Comparison of ENCODE assay signal across 14 cellular contexts in the genomic region with DNA sequence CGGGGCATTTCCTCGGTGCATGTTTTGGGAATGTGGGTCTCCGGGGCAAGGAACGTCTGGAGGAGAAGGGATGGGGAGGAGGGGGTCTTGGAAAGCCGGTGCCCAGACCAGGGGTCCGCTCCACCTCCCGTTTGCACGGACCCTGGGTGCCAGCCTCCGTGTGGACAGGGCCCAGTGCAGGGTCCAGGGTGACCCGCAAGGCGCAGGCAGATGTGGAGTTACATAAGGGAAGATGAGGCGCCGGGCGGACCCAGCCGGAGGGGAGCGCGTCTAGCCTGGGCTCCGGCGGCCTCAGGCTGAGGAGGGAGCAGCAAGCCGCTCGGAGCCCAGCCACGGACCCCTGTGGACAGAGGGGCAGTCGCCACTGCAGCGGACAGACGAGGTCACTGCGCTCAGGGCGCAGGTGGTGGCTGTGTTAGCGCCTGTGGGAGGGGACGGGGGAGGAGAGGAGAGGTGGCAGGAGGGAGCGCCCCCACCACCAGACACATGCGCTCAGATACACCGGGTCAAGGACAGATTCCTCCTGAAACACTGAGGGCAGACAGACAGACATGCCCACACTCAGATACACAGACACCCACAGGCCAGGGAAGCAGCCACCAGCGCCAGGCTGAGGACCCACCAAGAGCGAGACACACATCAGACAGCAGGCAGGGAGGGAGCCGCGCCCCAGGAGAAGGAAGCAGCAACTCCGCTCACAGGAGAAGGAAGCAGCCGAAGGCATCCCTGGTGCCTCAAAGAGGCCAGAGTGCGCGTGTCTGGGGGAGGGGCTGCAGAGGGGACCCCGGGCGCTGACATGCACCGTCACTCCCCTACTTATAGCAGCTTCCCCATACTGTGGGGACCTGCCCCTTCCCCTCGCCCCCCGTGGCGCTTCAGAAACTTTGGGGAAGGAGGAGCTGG. TPM values are rescaled to one million over a fixed set of nuclear protein-coding genes. Genes with fewer than 3 reads are reported as not detected.
DNase-seq lines count a peak whose midpoint lies in the region; ATAC-seq and TF ChIP-seq lines count a peak whose summit lies in the region.
"Had no signal": no experiment of that assay in that cellular context is flagged by ENCODE, and none has a peak within 500 bp of the region (broad histone marks: within the 10 kb centered on the region; RNA-seq: fewer than 3 reads in every experiment).

No MANE protein-coding gene starts in this region.

- CTCF ChIA-PET in CD8-positive, alpha-beta T cell (lab: Charles Lee): no interaction called here
- CTCF ChIA-PET in A673 (lab: Charles Lee): no interaction called here

- no peaks in the 10 kb centered on the region for H3K36me3 Mint-ChIP-seq in CD8-positive, alpha-beta T cell
- H3K36me3 Mint-ChIP-seq in immature natural killer cell: no peaks in the 10 kb centered on the region

- DNase-seq in CD8-positive, alpha-beta T cell: no peak
- peak; percentile 56 for DNase-seq in WERI-Rb-1
- DNase-seq in immature natural killer cell: no peak
- DNase-seq in HK-2 (ENCODE audit: unreplicated experiment): no peak
- no peak for DNase-seq in thyroid gland
- DNase-seq in A673 (ENCODE audit: low spot score): no peak
- DNase-seq: gastrocnemius medialis, lower lobe of right lung had no signal

- TF ChIP-seq CTCF in CD8-positive, alpha-beta T cell (IDR thresholded peaks at IDR 0.05): no peak
- TF ChIP-seq CTCF in WERI-Rb-1 (IDR thresholded peaks at IDR 0.05; ENCODE audit: low read depth, low read length) (no peak; the same call in 1 of the 2 replicates), thyroid gland (IDR thresholded peaks at IDR 0.05) (no peak), A673 (conservative IDR thresholded peaks at IDR 0.05; ENCODE audit: low read depth, low read length) (no peak)

- H3K27ac ChIP-seq in CD8-positive, alpha-beta T cell (ENCODE audit: low read depth, low read length): no peak overlapping the region
- H3K27ac ChIP-seq in WERI-Rb-1 (no peak overlapping the region), thyroid gland (no peak overlapping the region), A673 (ENCODE audit: low read depth, low read length, poor library complexity, severe bottlenecking) (no peak overlapping the region)
- H3K27ac ChIP-seq: gastrocnemius medialis, lower lobe of right lung had no signal

- POLR2A ChIA-PET in CD8-positive, alpha-beta T cell (lab: Charles Lee): no interaction called here
- POLR2A ChIA-PET in A673 (lab: Charles Lee; ENCODE audit: low non-redundant PET): no interaction called here

- H3K9me3 ChIP-seq in CD8-positive, alpha-beta T cell (ENCODE audit: low read length): no peaks in the 10 kb centered on the region
- H3K9me3 ChIP-seq in ES-I3 (ENCODE audit: control insufficient read depth, insufficient read depth, low read length) (no peaks in the 10 kb centered on the region), WERI-Rb-1 (ENCODE audit: severe bottlenecking) (no peaks in the 10 kb centered on the region), thyroid gland (no peaks in the 10 kb centered on the region), A673 (ENCODE audit: low read depth, low read length, poor library complexity, severe bottlenecking) (no peaks in the 10 kb centered on the region)
- H3K9me3 ChIP-seq: gastrocnemius medialis, lower lobe of right lung had no signal

- H3K4me3 Mint-ChIP-seq in CD8-positive, alpha-beta T cell: peak overlapping the region; percentile 50
- peak overlapping the region in 4 of 5 donors; percentile 10 to 47 (median 24) for H3K4me3 Mint-ChIP-seq in immature natural killer cell
- H3K4me3 Mint-ChIP-seq: T-helper 1 cell treated with Interleukin-12 subunit alpha and Interleukin-12 subunit beta and Interleukin-4 antibody, amounts not matched to agents 30 μg/mL and 1 μg/mL, for 36 hours had no signal

- H3K36me3 ChIP-seq in CD8-positive, alpha-beta T cell (ENCODE audit: insufficient read depth, low read length): no peaks in the 10 kb centered on the region
- no peaks in the 10 kb centered on the region for H3K36me3 ChIP-seq in ES-I3 (ENCODE audit: insufficient read depth, low read length)
- peaks cover 15% of the 10 kb centered on the region for H3K36me3 ChIP-seq in WERI-Rb-1
- no peaks in the 10 kb centered on the region for H3K36me3 ChIP-seq in thyroid gland
- no peaks in the 10 kb centered on the region for H3K36me3 ChIP-seq in A673 (ENCODE audit: insufficient read depth, low read length, poor library complexity, severe bottlenecking)
- H3K36me3 ChIP-seq: gastrocnemius medialis, lower lobe of right lung had no signal

- peaks cover 2% of the 10 kb centered on the region for H3K4me1 Mint-ChIP-seq in CD8-positive, alpha-beta T cell (ENCODE audit: low read depth)
- H3K4me1 Mint-ChIP-seq in immature natural killer cell: peaks cover 0 to 4% of the 10 kb centered on the region in 2 donors

- H3K4me3 ChIP-seq in CD8-positive, alpha-beta T cell (ENCODE audit: low read depth, low read length): no peak overlapping the region
- H3K4me3 ChIP-seq in WERI-Rb-1 (ENCODE audit: low read depth, low read length): peak overlapping the region; percentile 51
- no peak overlapping the region for H3K4me3 ChIP-seq in thyroid gland (replicated peaks in 1 of 3)
- no peak overlapping the region for H3K4me3 ChIP-seq in A673 (ENCODE audit: low read depth, low read length, poor library complexity, severe bottlenecking)

- no peaks in the 10 kb centered on the region for H3K9me3 Mint-ChIP-seq in CD8-positive, alpha-beta T cell
- H3K9me3 Mint-ChIP-seq in immature natural killer cell: peaks cover 0 to 1% (median 0%) of the 10 kb centered on the region in 6 donors
- H3K9me3 Mint-ChIP-seq: T-helper 1 cell treated with Interleukin-12 subunit alpha and Interleukin-12 subunit beta and Interleukin-4 antibody, amounts not matched to agents 30 μg/mL and 1 μg/mL, for 36 hours had no signal

- TF ChIP-seq POLR2A in thyroid gland (IDR thresholded peaks at IDR 0.05): no peak

- H3K27me3 Mint-ChIP-seq in CD8-positive, alpha-beta T cell (ENCODE audit: low read depth): peaks cover 38% of the 10 kb centered on the region
- H3K27me3 Mint-ChIP-seq in immature natural killer cell (ENCODE audit: low read depth in 3 of 3): peaks cover 13 to 14% (median 13%) of the 10 kb centered on the region in 3 donors

- peak overlapping the region; percentile 24; the same call in 1 of the 2 replicates for H3K9ac ChIP-seq in ES-I3 (ENCODE audit: low read depth, low read length)

- peaks cover 6% of the 10 kb centered on the region for H3K27me3 ChIP-seq in CD8-positive, alpha-beta T cell (ENCODE audit: insufficient read depth, low read length)
- H3K27me3 ChIP-seq in WERI-Rb-1 (ENCODE audit: insufficient read depth, low read depth, severe bottlenecking): no peaks in the 10 kb centered on the region
- H3K27me3 ChIP-seq in thyroid gland: peaks cover 8% of the 10 kb centered on the region
- peaks cover 94% of the 10 kb centered on the region for H3K27me3 ChIP-seq in A673 (replicated peaks; ENCODE audit: insufficient read depth, low read depth, low read length, poor library complexity)

- 3 to 4% methylated on average over 21 to 23 of the region's 46 CpGs for WGBS in thyroid gland, 2 donors

- H3K27ac Mint-ChIP-seq in CD8-positive, alpha-beta T cell: no peak overlapping the region
- H3K27ac Mint-ChIP-seq in immature natural killer cell: no peak overlapping the region
- H3K27ac Mint-ChIP-seq: T-helper 1 cell treated with Interleukin-12 subunit alpha and Interleukin-12 subunit beta and Interleukin-4 antibody, amounts not matched to agents 30 μg/mL and 1 μg/mL, for 36 hours had no signal

- ATAC-seq in CD8-positive, alpha-beta T cell: no peak
- ATAC-seq in GM21529 (IDR thresholded peaks at IDR 0.05; ENCODE audit: unreplicated experiment): no peak

- intact Hi-C loops in CD8-positive, alpha-beta T cell (cut with DNase I, micrococcal nuclease): loop anchor here in 1 of 2 experiments (1.0 kb wide), 1 partner anchor 17 kb away; a partner anchor contains a TSS
- intact Hi-C loops in thyroid gland (cut with DNase I): no loop called here
- intact Hi-C loops in A673 (cut with micrococcal nuclease; ENCODE audit: unreplicated experiment): no loop called here

- H3K4me1 ChIP-seq in CD8-positive, alpha-beta T cell (ENCODE audit: insufficient read depth, low read length): peaks cover 8% of the 10 kb centered on the region
- H3K4me1 ChIP-seq in ES-I3 (ENCODE audit: insufficient read depth, low read length) (no peaks in the 10 kb centered on the region; the same call in 1 of the 2 replicates), thyroid gland (peaks cover 5 to 13% of the 10 kb centered on the region in 2 donors), A673 (ENCODE audit: insufficient read depth, low read length, poor library complexity, severe bottlenecking) (peaks cover 5% of the 10 kb centered on the region)

- BruUV-seq in A673 (replicated peaks; lab: Mats Ljungman, UMichigan): no TSS peak

RNA-seq across cellular contexts. Expression of a gene that starts 0.8 kb away (rescaled TPM):
- total RNA-seq in CD8-positive, alpha-beta T cell: not detected
- polyA plus RNA-seq in immature natural killer cell: not detected
- not detected for total RNA-seq in thyroid gland
- 0.22 TPM in 1 of 2 replicates, not detected in the other for total RNA-seq in A673 (2021)
- total RNA-seq: activated CD8-positive, alpha-beta memory T cell treated with anti-CD3 and anti-CD28 coated beads for 36 hours; Calu3; gastrocnemius medialis; lower lobe of right lung; pulmonary artery endothelial cell had no signal

RNA-seq across cellular contexts. Expression of a gene that starts 17.4 kb away (rescaled TPM):
- total RNA-seq in CD8-positive, alpha-beta T cell: 10 to 100 TPM; 63.6 to 64.2 TPM
- 10 to 100 TPM; 17.9 to 45.2 (median 24.5) TPM for polyA plus RNA-seq in immature natural killer cell
- total RNA-seq in thyroid gland (10 to 100 TPM; 46.9 to 60.8 (median 50.8) TPM), A673 (2021) (26.3 and 32.1 TPM in 2 replicates)

RNA-seq across cellular contexts. Expression of a gene that starts 38.1 kb away (rescaled TPM):
- total RNA-seq in CD8-positive, alpha-beta T cell: 1 to 10 TPM; 7.7 to 8.8 TPM
- polyA plus RNA-seq in immature natural killer cell: 10 to 100 TPM; 14.5 to 19.6 (median 15.3) TPM
- 10 to 100 TPM; 21.6 to 38.2 (median 33.4) TPM for total RNA-seq in thyroid gland
- total RNA-seq in A673 (2021): 40.9 and 48.1 TPM in 2 replicates
